10 cellular contexts compared by ENCODE assay signal in genomic region chrX:121579016-121579760, GRCh38.
DNase-seq lines count a peak whose midpoint lies in the region; ATAC-seq and TF ChIP-seq lines count a peak whose summit lies in the region.
"Had no signal": no experiment of that assay in that cellular context is flagged by ENCODE, and none has a peak within 500 bp of the region (broad histone marks: within the 10 kb centered on the region; RNA-seq: fewer than 3 reads in every experiment).

No MANE protein-coding gene starts in this region.

- H3K27me3 ChIP-seq in body of pancreas (no peaks in the 10 kb centered on the region), ovary (no peaks in the 10 kb centered on the region)
- H3K27me3 ChIP-seq: SJSA1 had no signal

- H3K9me3 ChIP-seq in body of pancreas: no peaks in the 10 kb centered on the region
- no peaks in the 10 kb centered on the region for H3K9me3 ChIP-seq in ovary
- H3K9me3 ChIP-seq: SJSA1 had no signal

- TF ChIP-seq POLR2A in body of pancreas (IDR thresholded peaks at IDR 0.05): no peak
- TF ChIP-seq POLR2A in lower leg skin (IDR thresholded peaks at IDR 0.05): no peak
- TF ChIP-seq POLR2A in ovary (IDR thresholded peaks at IDR 0.05): no peak

- DNase-seq in Daoy (ENCODE audit: low read depth) (peak; percentile 13), Kasumi-1 (lab: John Stamatoyannopoulos, UW) (peak; percentile 24 to 29), body of pancreas (peak in 3 of 4 donors; percentile 21 to 33 (median 24)), renal cortical epithelial cell (ENCODE audit: low read depth) (peak; percentile 21), lower leg skin (ENCODE audit: low spot score in 2 of 2) (no peak), ovary (no peak)
- DNase-seq in activated CD8-positive, alpha-beta memory T cell treated with anti-CD3 and anti-CD28 coated beads for 24 hours: no peak

- no peaks in the 10 kb centered on the region for H3K4me1 ChIP-seq in body of pancreas
- H3K4me1 ChIP-seq in ovary (ENCODE audit: insufficient read depth): no peaks in the 10 kb centered on the region
- H3K4me1 ChIP-seq: SJSA1 had no signal

- TF ChIP-seq CTCF in body of pancreas (IDR thresholded peaks at IDR 0.05) (peak in 5 of 7 experiments; percentile 23 to 53 (median 37)), lower leg skin (IDR thresholded peaks at IDR 0.05) (no peak), ovary (IDR thresholded peaks at IDR 0.05) (no peak)

- H3K36me3 ChIP-seq in body of pancreas (replicated peaks in 1 of 2; ENCODE audit: insufficient read depth in 1 of 2, low read depth in 2 of 2) (no peaks in the 10 kb centered on the region), ovary (no peaks in the 10 kb centered on the region)
- H3K36me3 ChIP-seq: SJSA1 had no signal

- H3K27ac ChIP-seq in body of pancreas (no peak overlapping the region), ovary (no peak overlapping the region)
- H3K27ac ChIP-seq: SJSA1 had no signal

- no peak for TF ChIP-seq EP300 in ovary (IDR thresholded peaks at IDR 0.05)

- WGBS in body of pancreas, 2 donors: 6 to 7% methylated on average over 3 of the region's 3 CpGs
- 8 to 22% methylated on average over 3 of the region's 3 CpGs for WGBS in lower leg skin, 2 donors
- 19 to 31% (median 20%) methylated on average over 3 of the region's 3 CpGs for WGBS in ovary, 3 donors

- ATAC-seq in GM19328 (IDR thresholded peaks at IDR 0.05; ENCODE audit: unreplicated experiment) (peak; percentile 80), body of pancreas (no peak)
- ATAC-seq: left colon had no signal

- no peak overlapping the region for H3K4me3 ChIP-seq in body of pancreas
- no peak overlapping the region for H3K4me3 ChIP-seq in lower leg skin (ENCODE audit: low read depth, poor library complexity, severe bottlenecking)
- no peak overlapping the region for H3K4me3 ChIP-seq in ovary
- H3K4me3 ChIP-seq: SJSA1 had no signal

- intact Hi-C loops in body of pancreas (cut with DNase I) (no loop called here), lower leg skin (cut with DNase I; ENCODE audit: low total_unique reads) (no loop called here), ovary (cut with DNase I) (no loop called here)

Comparison
In these comparisons a context has a peak if more than half of its experiments do, and no peak if none do; other contexts are left out.
1. DNase-seq: peak in Daoy (single experiment), Kasumi-1 (2 of 2), body of pancreas (3 of 4) and renal cortical epithelial cell (single experiment); none in lower leg skin (0 of 2), activated CD8-positive, alpha-beta memory T cell treated with anti-CD3 and anti-CD28 coated beads for 24 hours (single experiment) and ovary (0 of 5).
2. CTCF ChIP-seq: peak in body of pancreas (5 of 7); none in lower leg skin (0 of 3) and ovary (0 of 3).